Comparison of ENCODE assay signal across 1 cellular context in the genomic region with DNA sequence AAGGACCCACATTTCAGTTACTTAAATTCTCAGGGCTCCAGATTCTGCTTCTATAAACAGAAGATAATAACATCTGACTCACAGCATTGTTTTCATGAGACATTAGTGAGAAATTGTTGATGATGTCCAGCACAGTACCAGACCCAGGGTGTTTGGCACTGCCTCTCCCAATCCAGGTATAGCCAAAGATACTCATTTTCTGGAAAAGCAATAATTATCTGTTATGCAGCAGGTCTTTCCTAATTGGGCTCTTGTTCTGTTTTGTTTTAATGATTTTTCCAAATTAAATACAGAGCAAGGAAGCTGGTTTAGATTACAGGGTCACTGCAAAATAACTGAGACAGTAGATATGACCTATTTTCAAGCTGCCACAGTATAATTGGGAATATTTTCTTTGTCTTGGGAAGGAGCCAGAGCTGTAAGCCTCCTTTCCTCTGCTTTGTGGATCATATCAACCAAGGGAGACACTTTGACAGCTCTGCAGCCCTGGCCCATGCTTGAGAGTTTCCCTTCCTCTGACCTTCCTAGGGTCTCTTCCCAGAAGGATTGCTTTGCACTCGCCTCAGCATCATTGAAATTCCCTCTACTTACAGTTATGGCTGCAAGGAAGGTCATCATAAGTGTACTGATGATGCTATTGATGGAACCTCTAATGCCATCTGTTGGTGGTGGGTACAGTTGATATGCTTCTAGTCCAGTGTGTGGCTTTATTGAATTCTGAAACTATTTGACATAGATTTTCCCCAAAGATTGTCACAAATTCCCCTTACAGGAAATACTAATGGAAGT.
TF ChIP-seq lines count a peak whose summit lies in the region.

No MANE protein-coding gene starts in this region.

TF ChIP-seq in endothelial cell of umbilical vein, 7 proteins besides CTCF, POLR2A, EP300 and RAD21 (continued from another document):
- TF ChIP-seq, protein P1, sequence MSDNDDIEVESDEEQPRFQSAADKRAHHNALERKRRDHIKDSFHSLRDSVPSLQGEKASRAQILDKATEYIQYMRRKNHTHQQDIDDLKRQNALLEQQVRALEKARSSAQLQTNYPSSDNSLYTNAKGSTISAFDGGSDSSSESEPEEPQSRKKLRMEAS (IDR thresholded peaks at IDR 0.05; ENCODE audit: insufficient read depth, insufficient read length), result no peak
- TF ChIP-seq JUN (IDR thresholded peaks at IDR 0.05; ENCODE audit: borderline replicate concordance, insufficient read depth, insufficient read length, low read depth), result no peak
- no peak for TF ChIP-seq GATA2 (IDR thresholded peaks at IDR 0.05; ENCODE audit: insufficient read depth, insufficient read length, low read depth, low read length)
- TF ChIP-seq POLR2AphosphoS5 (IDR thresholded peaks at IDR 0.05; ENCODE audit: insufficient read depth, low read depth, low read length), result no peak
- no peak for TF ChIP-seq FOS (IDR thresholded peaks at IDR 0.05; ENCODE audit: borderline replicate concordance, insufficient read depth, low read length)
- no peak for TF ChIP-seq MYC (IDR thresholded peaks at IDR 0.05; ENCODE audit: low read depth, low read length)
